In the genomic region with DNA sequence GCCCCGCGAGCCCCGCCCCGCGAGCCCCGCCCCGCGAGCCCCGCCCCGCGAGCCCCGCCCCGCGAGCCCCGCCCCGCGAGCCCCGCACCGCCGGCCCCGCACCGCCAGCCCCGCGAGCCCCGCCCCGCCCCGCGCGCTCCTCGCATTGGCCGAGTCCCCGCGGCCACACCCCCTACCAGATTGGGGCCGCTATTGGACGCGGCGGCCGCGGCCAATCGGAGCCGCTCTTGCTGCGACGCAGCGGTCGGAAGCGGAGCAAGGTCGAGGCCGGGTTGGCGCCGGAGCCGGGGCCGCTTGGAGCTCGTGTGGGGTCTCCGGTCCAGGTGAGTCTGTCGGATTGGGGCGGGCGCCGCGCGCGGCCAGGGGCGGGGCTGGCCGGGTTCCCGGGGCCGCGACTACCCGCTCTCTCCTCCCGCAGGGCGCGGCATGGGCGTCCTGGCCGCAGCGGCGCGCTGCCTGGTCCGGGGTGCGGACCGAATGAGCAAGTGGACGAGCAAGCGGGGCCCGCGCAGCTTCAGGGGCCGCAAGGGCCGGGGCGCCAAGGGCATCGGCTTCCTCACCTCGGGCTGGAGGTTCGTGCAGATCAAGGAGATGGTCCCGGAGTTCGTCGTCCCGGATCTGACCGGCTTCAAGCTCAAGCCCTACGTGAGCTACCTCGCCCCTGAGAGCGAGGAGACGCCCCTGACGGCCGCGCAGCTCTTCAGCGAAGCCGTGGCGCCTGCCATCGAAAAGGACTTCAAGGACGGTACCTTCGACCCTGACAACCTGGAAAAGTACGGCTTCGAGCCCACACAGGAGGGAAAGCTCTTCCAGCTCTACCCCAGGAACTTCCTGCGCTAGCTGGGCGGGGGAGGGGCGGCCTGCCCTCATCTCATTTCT, we compare ENCODE assay signal across 8 cellular contexts. TPM values are rescaled to one million over a fixed set of nuclear protein-coding genes. Genes with fewer than 3 reads are reported as not detected.
DNase-seq lines count a peak whose midpoint lies in the region; ATAC-seq lines count a peak whose summit lies in the region.

TSS of gene MRPL41 (plus strand) at position 224 of the 879 bp plus-strand sequence. CDS start at position 427, 203 bp downstream.

- ATAC-seq in GM19043 (IDR thresholded peaks at IDR 0.05; ENCODE audit: low read depth, unreplicated experiment) (peak; percentile 82), HG03354 (IDR thresholded peaks at IDR 0.05; ENCODE audit: poor library complexity, severe bottlenecking, unreplicated experiment) (peak; percentile 81), left lobe of liver (peak; percentile 71)

- DNase-seq in AG20443 (ENCODE audit: low spot score) (peak; percentile 97), NCI-H526 treated with DMSO at 0.1 percent for 48 hours (lab: John Stamatoyannopoulos, UW) (peak; percentile 28), cortex of kidney (lab: John Stamatoyannopoulos, UW) (peak; percentile 63), left lobe of liver (ENCODE audit: low spot score) (peak; percentile 94)
- peak; percentile 88 for DNase-seq in activated CD4-positive, alpha-beta T cell treated with anti-CD3 and anti-CD28 coated beads, Interleukin-2, amount 50 U/mL, for 1 hour
- peak; percentile 81 for DNase-seq in stimulated activated CD4-positive, alpha-beta T cell treated with anti-CD3 and anti-CD28 coated beads, Interleukin-2, amount 100 ng/mL, for 4 hours (ENCODE audit: low read depth)

RNA-seq across cellular contexts. Expression of gene MRPL41, which starts in this region (rescaled TPM):
- 100 TPM for total RNA-seq in left lobe of liver

Comparison
In these comparisons a context has a peak if more than half of its experiments do, and no peak if none do; other contexts are left out.
1. Peak in every context shown above with its lines: DNase-seq and ATAC-seq.
2. DNase-seq: peak in every context shown above with its lines; median percentile 97 in AG20443; 94 in left lobe of liver; 88 in activated CD4-positive, alpha-beta T cell treated with anti-CD3 and anti-CD28 coated beads, Interleukin-2, amount 50 U/mL, for 1 hour; 81 in stimulated activated CD4-positive, alpha-beta T cell treated with anti-CD3 and anti-CD28 coated beads, Interleukin-2, amount 100 ng/mL, for 4 hours; 63 in cortex of kidney; 28 in NCI-H526 treated with DMSO at 0.1 percent for 48 hours.